8 cellular contexts compared by ENCODE assay signal in the genomic region with DNA sequence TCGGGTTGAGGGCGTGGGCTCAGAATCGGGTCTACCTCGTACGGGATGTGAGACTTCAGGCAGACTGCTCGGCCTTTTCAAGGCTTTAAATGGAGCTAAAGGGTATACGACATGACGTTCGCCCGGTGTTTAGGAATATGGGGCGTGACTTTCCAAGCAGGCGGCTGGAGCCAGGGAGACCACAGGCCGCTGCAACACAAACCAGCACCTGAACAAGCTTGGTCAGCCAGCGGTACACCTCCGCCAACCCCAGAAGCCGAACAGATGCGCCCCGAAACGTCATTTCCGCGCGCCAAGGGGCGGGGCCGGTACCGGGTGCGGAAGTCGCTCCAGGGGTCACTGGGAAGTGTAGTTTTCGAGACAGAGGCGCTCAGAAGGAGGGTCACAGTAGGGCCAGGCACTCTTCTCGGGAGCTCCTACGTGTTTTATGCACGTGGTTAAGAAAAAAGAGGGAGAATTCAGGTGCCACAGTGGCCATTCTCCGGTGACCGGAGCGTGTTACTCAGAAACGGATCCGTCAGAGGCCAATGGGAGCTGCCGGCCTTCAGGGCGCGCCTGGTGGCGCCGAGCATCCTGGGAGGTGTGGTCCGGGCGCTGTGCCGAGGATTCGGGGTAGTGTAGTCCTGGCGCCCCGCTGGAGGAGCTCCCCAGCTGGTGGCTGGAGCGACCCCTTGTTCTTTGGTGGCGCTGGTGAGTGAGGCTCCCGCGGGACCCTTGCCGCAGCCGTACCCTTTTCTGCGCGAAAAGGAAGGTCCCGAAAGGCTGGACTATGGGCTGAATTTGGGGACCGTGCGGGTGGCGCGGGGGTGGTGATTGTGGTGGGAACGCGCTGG. TPM values are rescaled to one million over a fixed set of nuclear protein-coding genes. Genes with fewer than 3 reads are reported as not detected.
DNase-seq lines count a peak whose midpoint lies in the region; ATAC-seq and TF ChIP-seq lines count a peak whose summit lies in the region.

A gene (plus strand): TSS at position 613 of the 833 bp plus-strand sequence. CDS start 17,160 bp downstream, outside the sequence.

- H3K27me3 ChIP-seq in HAP-1 (ENCODE audit: low read depth) (peaks cover 7% of the 10 kb centered on the region), MG63 (no peaks in the 10 kb centered on the region), neural cell (ENCODE audit: insufficient read depth, low read depth, low read length) (no peaks in the 10 kb centered on the region)

- H3K9ac ChIP-seq in neural cell (ENCODE audit: low read length) = peak within 1 kb of the TSS; percentile 94

- peak; percentile 41 for TF ChIP-seq EP300 in neural cell (conservative IDR thresholded peaks at IDR 0.05; ENCODE audit: poor library complexity, severe bottlenecking)

- H3K4me1 ChIP-seq in HAP-1 = peaks cover 4% of the 10 kb centered on the region

- H3K36me3 ChIP-seq in HAP-1 (replicated peaks) (no peaks in the 10 kb centered on the region), MG63 (no peaks in the 10 kb centered on the region), neural cell (ENCODE audit: insufficient read depth, low read length) (peaks cover 9% of the 10 kb centered on the region)

- H3K9me3 Mint-ChIP-seq in stimulated activated naive CD8-positive, alpha-beta T cell treated with anti-CD3 and anti-CD28 coated beads, Interleukin-15, amount 100 ng/mL, for 72 hours = peaks cover 23 to 25% of the 10 kb centered on the region in 2 donors

- no peaks in the 10 kb centered on the region for H4K20me1 ChIP-seq in neural cell (ENCODE audit: insufficient read depth)

- peak within 1 kb of the TSS; percentile 99 for H3K27ac Mint-ChIP-seq in stimulated activated naive CD8-positive, alpha-beta T cell treated with anti-CD3 and anti-CD28 coated beads, Interleukin-15, amount 100 ng/mL, for 72 hours

- no peaks in the 10 kb centered on the region for H3K9me2 ChIP-seq in neural cell (ENCODE audit: insufficient read depth, low read length)

- peak within 1 kb of the TSS; percentile 94 for H3K27ac ChIP-seq in neural cell (ENCODE audit: low read length)

- peaks cover 32% of the 10 kb centered on the region for H3K79me2 ChIP-seq in neural cell (replicated peaks; ENCODE audit: insufficient read depth, low read length)

- DNase-seq in GDM1 (lab: John Stamatoyannopoulos, UW) (peak; percentile 82), HAP-1 (ENCODE audit: low spot score in 2 of 2) (peak; percentile 77 to 95), MG63 (peak; percentile 91), SHP77 (lab: John Stamatoyannopoulos, UW) (peak; percentile 95 to 97), activated gamma-delta T cell (lab: John Stamatoyannopoulos, UW) (peak; percentile 94), fibroblast of villous mesenchyme (ENCODE audit: low read depth) (peak; percentile 94)
- peak; percentile 95 for DNase-seq in stimulated activated naive CD8-positive, alpha-beta T cell treated with anti-CD3 and anti-CD28 coated beads, Interleukin-15, amount 100 ng/mL, for 72 hours

- H3K9me3 ChIP-seq in HAP-1 = no peaks in the 10 kb centered on the region
- no peaks in the 10 kb centered on the region for H3K9me3 ChIP-seq in MG63
- H3K9me3 ChIP-seq in neural cell (ENCODE audit: low read length) = peaks cover 5% of the 10 kb centered on the region

- no peaks in the 10 kb centered on the region for H3F3A ChIP-seq in neural cell (ENCODE audit: insufficient read depth, low read length, poor library complexity, severe bottlenecking)

- peak; percentile 98 for ATAC-seq in stimulated activated naive CD8-positive, alpha-beta T cell treated with anti-CD3 and anti-CD28 coated beads, Interleukin-15, amount 100 ng/mL, for 72 hours

- peaks cover 29% of the 10 kb centered on the region for H3K4me1 Mint-ChIP-seq in stimulated activated naive CD8-positive, alpha-beta T cell treated with anti-CD3 and anti-CD28 coated beads, Interleukin-15, amount 100 ng/mL, for 72 hours

- H3K27me3 Mint-ChIP-seq in stimulated activated naive CD8-positive, alpha-beta T cell treated with anti-CD3 and anti-CD28 coated beads, Interleukin-15, amount 100 ng/mL, for 72 hours = peaks cover 26% of the 10 kb centered on the region

- TF ChIP-seq CTCF in fibroblast of villous mesenchyme (IDR thresholded peaks at IDR 0.05; ENCODE audit: insufficient read depth, low read depth, low read length) (no peak), neural cell (IDR thresholded peaks at IDR 0.05; ENCODE audit: poor library complexity, severe bottlenecking) (peak; percentile 56)

- peak within 1 kb of the TSS; percentile 99 for H2AFZ ChIP-seq in neural cell (ENCODE audit: low read depth, low read length)

- H3K4me2 ChIP-seq in neural cell (ENCODE audit: low read length) = peak within 1 kb of the TSS; percentile 83

- peak; percentile 26 for TF ChIP-seq RAD21 in neural cell (conservative IDR thresholded peaks at IDR 0.05)

- H3K4me3 Mint-ChIP-seq in stimulated activated naive CD8-positive, alpha-beta T cell treated with anti-CD3 and anti-CD28 coated beads, Interleukin-15, amount 100 ng/mL, for 72 hours = peak within 1 kb of the TSS; percentile 99

- H3K4me3 ChIP-seq in HAP-1 (peak within 1 kb of the TSS; percentile 93), MG63 (peak within 1 kb of the TSS; percentile 84), fibroblast of villous mesenchyme (ENCODE audit: low read depth, low read length) (peak within 1 kb of the TSS; percentile 78), neural cell (ENCODE audit: low read length) (peak within 1 kb of the TSS; percentile 93)

- in situ Hi-C loops in HAP-1 (cut with MboI; ENCODE audit: low sequenced_read_pairs) = loop anchor here (25.0 kb wide), 1 partner anchor 801 kb away; no protein-coding TSS in a partner anchor

TF ChIP-seq in neural cell, 6 proteins besides CTCF, POLR2A, EP300 and RAD21:
- TF ChIP-seq EZH2 (IDR thresholded peaks at IDR 0.05; ENCODE audit: borderline replicate concordance, insufficient read depth, low read length, poor library complexity, severe bottlenecking) (no peak), TAF1 (IDR thresholded peaks at IDR 0.05; ENCODE audit: low read depth) (no peak), MXI1 (conservative IDR thresholded peaks at IDR 0.05; ENCODE audit: poor library complexity, severe bottlenecking) (peak; percentile 77), POLR2AphosphoS5 (IDR thresholded peaks at IDR 0.05) (peak; percentile 98), SMC3 (conservative IDR thresholded peaks at IDR 0.05; ENCODE audit: poor library complexity) (peak; percentile 43)
- TF ChIP-seq, protein P1, sequence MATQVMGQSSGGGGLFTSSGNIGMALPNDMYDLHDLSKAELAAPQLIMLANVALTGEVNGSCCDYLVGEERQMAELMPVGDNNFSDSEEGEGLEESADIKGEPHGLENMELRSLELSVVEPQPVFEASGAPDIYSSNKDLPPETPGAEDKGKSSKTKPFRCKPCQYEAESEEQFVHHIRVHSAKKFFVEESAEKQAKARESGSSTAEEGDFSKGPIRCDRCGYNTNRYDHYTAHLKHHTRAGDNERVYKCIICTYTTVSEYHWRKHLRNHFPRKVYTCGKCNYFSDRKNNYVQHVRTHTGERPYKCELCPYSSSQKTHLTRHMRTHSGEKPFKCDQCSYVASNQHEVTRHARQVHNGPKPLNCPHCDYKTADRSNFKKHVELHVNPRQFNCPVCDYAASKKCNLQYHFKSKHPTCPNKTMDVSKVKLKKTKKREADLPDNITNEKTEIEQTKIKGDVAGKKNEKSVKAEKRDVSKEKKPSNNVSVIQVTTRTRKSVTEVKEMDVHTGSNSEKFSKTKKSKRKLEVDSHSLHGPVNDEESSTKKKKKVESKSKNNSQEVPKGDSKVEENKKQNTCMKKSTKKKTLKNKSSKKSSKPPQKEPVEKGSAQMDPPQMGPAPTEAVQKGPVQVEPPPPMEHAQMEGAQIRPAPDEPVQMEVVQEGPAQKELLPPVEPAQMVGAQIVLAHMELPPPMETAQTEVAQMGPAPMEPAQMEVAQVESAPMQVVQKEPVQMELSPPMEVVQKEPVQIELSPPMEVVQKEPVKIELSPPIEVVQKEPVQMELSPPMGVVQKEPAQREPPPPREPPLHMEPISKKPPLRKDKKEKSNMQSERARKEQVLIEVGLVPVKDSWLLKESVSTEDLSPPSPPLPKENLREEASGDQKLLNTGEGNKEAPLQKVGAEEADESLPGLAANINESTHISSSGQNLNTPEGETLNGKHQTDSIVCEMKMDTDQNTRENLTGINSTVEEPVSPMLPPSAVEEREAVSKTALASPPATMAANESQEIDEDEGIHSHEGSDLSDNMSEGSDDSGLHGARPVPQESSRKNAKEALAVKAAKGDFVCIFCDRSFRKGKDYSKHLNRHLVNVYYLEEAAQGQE (IDR thresholded peaks at IDR 0.05; ENCODE audit: borderline replicate concordance) = no peak

RNA-seq across cellular contexts. Expression of the gene that starts here (rescaled TPM):
- total RNA-seq in MG63 (2014; rRNA removed; shearing (Covaris generic); ENCODE audit: low replicate concordance) = 3.7 and 5.4 TPM in 2 replicates
- total RNA-seq in fibroblast of villous mesenchyme = 18.1 and 19.3 TPM in 2 replicates
- 71.2 and 72.8 TPM in 2 replicates for polyA plus RNA-seq in neural cell
- polyA minus RNA-seq in neural cell = 39.2 and 51.2 TPM in 2 replicates

Comparison
In these comparisons a context has a peak if more than half of its experiments do, and no peak if none do; other contexts are left out.
1. Peak in every context shown above with its lines: DNase-seq, ATAC-seq, H3K4me3 ChIP-seq and H3K27ac ChIP-seq.